In the genomic region with DNA sequence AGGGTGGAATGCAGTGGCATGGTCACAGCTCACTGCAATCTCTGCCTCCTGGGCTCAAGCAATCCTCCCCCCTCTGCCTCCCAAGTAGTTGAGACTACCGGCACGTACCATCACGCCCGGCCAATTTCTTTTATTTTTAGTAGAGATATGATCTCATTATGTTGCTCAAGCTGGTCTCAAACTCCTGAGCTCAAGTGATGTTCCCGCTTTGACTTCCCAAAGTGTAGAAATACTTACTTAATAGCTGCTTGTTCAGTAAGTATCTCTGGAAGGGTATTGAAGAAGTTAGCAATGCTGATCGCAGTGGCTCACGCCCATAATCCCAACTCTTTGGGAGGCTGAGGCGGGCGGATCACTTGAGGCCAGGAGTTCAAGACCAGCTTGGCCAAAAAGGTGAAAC, we compare ENCODE assay signal across 1 cellular context.
TF ChIP-seq lines count a peak whose summit lies in the region.

No MANE protein-coding gene starts in this region.

TF ChIP-seq in HEK293, 187 proteins besides CTCF, POLR2A, EP300 and RAD21 (continued from another document):
- TF ChIP-seq, protein P1, sequence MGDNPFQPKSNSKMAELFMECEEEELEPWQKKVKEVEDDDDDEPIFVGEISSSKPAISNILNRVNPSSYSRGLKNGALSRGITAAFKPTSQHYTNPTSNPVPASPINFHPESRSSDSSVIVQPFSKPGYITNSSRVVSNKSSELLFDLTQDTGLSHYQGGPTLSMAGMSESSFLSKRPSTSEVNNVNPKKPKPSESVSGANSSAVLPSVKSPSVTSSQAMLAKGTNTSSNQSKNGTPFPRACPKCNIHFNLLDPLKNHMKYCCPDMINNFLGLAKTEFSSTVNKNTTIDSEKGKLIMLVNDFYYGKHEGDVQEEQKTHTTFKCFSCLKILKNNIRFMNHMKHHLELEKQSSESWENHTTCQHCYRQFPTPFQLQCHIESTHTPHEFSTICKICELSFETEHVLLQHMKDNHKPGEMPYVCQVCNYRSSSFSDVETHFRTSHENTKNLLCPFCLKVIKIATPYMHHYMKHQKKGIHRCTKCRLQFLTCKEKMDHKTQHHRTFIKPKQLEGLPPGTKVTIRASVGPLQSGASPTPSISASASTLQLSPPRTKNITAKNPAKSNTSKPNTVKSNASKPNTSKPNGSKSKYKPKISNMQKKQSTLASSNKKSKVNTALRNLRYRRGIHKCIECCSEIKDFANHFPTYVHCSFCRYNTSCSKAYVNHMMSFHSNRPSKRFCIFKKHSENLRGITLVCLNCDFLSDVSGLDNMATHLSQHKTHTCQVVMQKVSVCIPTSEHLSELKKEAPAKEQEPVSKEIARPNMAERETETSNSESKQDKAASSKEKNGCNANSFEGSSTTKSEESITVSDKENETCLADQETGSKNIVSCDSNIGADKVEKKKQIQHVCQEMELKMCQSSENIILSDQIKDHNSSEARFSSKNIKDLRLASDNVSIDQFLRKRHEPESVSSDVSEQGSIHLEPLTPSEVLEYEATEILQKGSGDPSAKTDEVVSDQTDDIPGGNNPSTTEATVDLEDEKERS (tag by site-specific recombination; IDR thresholded peaks at IDR 0.05) = no peak
